Comparison of ENCODE assay signal across 1 cellular context in the genomic region with DNA sequence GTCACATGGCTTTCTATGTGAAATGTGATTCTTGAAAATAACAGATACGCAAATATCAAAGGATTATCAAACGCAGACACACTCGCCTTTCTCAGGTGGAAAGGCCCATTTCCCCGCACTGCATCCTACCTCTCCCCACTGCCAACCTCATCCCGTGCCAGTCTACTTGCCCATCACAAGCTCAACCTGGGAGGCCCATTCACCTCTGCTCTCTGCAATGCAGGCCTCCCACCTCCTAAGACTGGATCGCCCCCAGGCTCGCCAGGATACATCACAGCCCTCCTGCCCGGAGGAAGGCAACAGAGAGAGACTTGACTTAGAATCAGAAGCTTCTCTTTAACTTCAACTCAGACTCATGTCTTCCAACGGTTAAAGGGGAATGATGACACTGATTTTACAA.
TF ChIP-seq lines count a peak whose summit lies in the region.

No MANE protein-coding gene starts in this region.

TF ChIP-seq in endothelial cell of umbilical vein, 7 proteins besides CTCF, POLR2A, EP300 and RAD21:
- no peak for TF ChIP-seq FOS (IDR thresholded peaks at IDR 0.05; ENCODE audit: borderline replicate concordance, insufficient read depth, low read length)
- TF ChIP-seq JUN (IDR thresholded peaks at IDR 0.05; ENCODE audit: borderline replicate concordance, insufficient read depth, insufficient read length, low read depth) = no peak
- no peak for TF ChIP-seq POLR2AphosphoS5 (IDR thresholded peaks at IDR 0.05; ENCODE audit: insufficient read depth, low read depth, low read length)
- no peak for TF ChIP-seq MYC (IDR thresholded peaks at IDR 0.05; ENCODE audit: low read depth, low read length)
- no peak for TF ChIP-seq EZH2 (IDR thresholded peaks at IDR 0.05; ENCODE audit: borderline replicate concordance, low read depth, low read length, severe bottlenecking)
